ENCODE assay signal across 19 cellular contexts in the genomic region with DNA sequence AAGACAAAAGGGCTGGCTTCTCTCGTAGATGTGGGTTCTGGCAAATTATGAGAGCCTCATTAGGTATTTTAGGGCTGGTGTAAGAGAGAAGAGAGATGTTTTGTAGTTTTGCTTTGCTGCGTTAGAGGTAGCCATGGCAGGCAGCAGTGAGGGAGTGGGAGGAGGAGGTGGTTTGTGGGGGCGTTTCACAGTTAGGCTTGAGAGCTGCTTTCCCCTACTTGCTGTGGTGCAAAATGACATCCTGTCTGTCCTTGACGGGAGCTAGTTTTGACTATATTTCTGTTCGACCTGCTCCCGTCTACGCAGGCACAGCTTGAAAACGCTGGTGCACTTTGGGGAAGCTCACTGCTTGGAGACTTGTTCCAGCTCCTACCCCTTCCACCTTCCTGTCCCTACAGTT.
DNase-seq lines count a peak whose midpoint lies in the region; ATAC-seq and TF ChIP-seq lines count a peak whose summit lies in the region.
"Had no signal": no experiment of that assay in that cellular context is flagged by ENCODE, and none has a peak within 500 bp of the region (broad histone marks: within the 10 kb centered on the region; RNA-seq: fewer than 3 reads in every experiment).

No MANE protein-coding gene starts in this region.

- intact Hi-C loops in activated CD8-positive, alpha-beta T cell treated with anti-CD3 and anti-CD28 coated beads for 36 hours (cut with micrococcal nuclease) = no loop called here

- CTCF ChIA-PET in activated CD8-positive, alpha-beta T cell treated with anti-CD3 and anti-CD28 coated beads for 36 hours (lab: Charles Lee) = interaction anchor here (1.1 kb wide), 1 partner anchor 11 kb away, joined by 3 read pairs; no protein-coding TSS in a partner anchor

- H3K9me3 Mint-ChIP-seq in activated CD8-positive, alpha-beta T cell treated with anti-CD3 and anti-CD28 coated beads for 36 hours = no peaks in the 10 kb centered on the region
- H3K9me3 Mint-ChIP-seq in immature natural killer cell = no peaks in the 10 kb centered on the region
- H3K9me3 Mint-ChIP-seq: type B pancreatic cell had no signal

- H3K27me3 Mint-ChIP-seq in activated CD8-positive, alpha-beta T cell treated with anti-CD3 and anti-CD28 coated beads for 36 hours = no peaks in the 10 kb centered on the region
- peaks cover 0 to 4% (median 0%) of the 10 kb centered on the region in 3 donors for H3K27me3 Mint-ChIP-seq in immature natural killer cell (ENCODE audit: low read depth in 3 of 3)
- H3K27me3 Mint-ChIP-seq: type B pancreatic cell had no signal

- peaks cover 20% of the 10 kb centered on the region for H3K36me3 Mint-ChIP-seq in activated CD8-positive, alpha-beta T cell treated with anti-CD3 and anti-CD28 coated beads for 36 hours (ENCODE audit: low read depth)
- peaks cover 0 to 22% (median 12%) of the 10 kb centered on the region in 3 donors for H3K36me3 Mint-ChIP-seq in immature natural killer cell

- peaks cover 21% of the 10 kb centered on the region for H3K4me1 Mint-ChIP-seq in activated CD8-positive, alpha-beta T cell treated with anti-CD3 and anti-CD28 coated beads for 36 hours (ENCODE audit: low read depth)
- H3K4me1 Mint-ChIP-seq in immature natural killer cell = peaks cover 26 to 34% of the 10 kb centered on the region in 2 donors
- H3K4me1 Mint-ChIP-seq: CD14-positive monocyte had no signal

- no peak overlapping the region for H3K4me3 Mint-ChIP-seq in activated CD8-positive, alpha-beta T cell treated with anti-CD3 and anti-CD28 coated beads for 36 hours
- peak overlapping the region; percentile 54 to 77 (median 68) for H3K4me3 Mint-ChIP-seq in immature natural killer cell
- H3K4me3 Mint-ChIP-seq: CD14-positive monocyte, type B pancreatic cell had no signal

- DNase-seq in activated gamma-delta T cell treated with Interleukin-2 at 50 U/mL for 16 hours (peak; percentile 31), activated gamma-delta T cell (lab: John Stamatoyannopoulos, UW) (no peak), immature natural killer cell (peak; percentile 31 to 34 (median 31)), ureter (ENCODE audit: low spot score) (no peak), retina (no peak), ecto neural progenitor cell (ENCODE audit: low spot score) (no peak), NCI-H1436 treated with DMSO at 0.1 percent for 48 hours (lab: John Stamatoyannopoulos, UW) (no peak)
- peak; percentile 55 for DNase-seq in activated CD8-positive, alpha-beta T cell treated with anti-CD3 and anti-CD28 coated beads for 36 hours
- DNase-seq: activated naive CD4-positive, alpha-beta T cell; anterior cingulate cortex; DMS 273 treated with DMSO at 0.1 percent for 48 hours; NCI-H146; NCI-H2171 treated with DMSO at 0.1 percent for 48 hours; NCI-H526 treated with DMSO at 0.1 percent for 48 hours; stimulated activated CD4-positive, alpha-beta T cell treated with anti-CD3 and anti-CD28 coated beads, Interleukin-2, amount 100 ng/mL, for 48 hours; WERI-Rb-1 had no signal

- ATAC-seq in activated CD8-positive, alpha-beta T cell treated with anti-CD3 and anti-CD28 coated beads for 36 hours = peak; percentile 73
- ATAC-seq: HepG2 had no signal

- POLR2A ChIA-PET in activated CD8-positive, alpha-beta T cell treated with anti-CD3 and anti-CD28 coated beads for 36 hours (lab: Charles Lee) = no interaction called here

- no peak for TF ChIP-seq CTCF in activated CD8-positive, alpha-beta T cell treated with anti-CD3 and anti-CD28 coated beads for 36 hours (IDR thresholded peaks at IDR 0.05)

- peak overlapping the region; percentile 33 for H3K27ac Mint-ChIP-seq in activated CD8-positive, alpha-beta T cell treated with anti-CD3 and anti-CD28 coated beads for 36 hours
- H3K27ac Mint-ChIP-seq in immature natural killer cell = peak overlapping the region; percentile 20 to 88 (median 86)
- H3K27ac Mint-ChIP-seq: type B pancreatic cell had no signal

Comparison
In these comparisons a context has a peak if more than half of its experiments do, and no peak if none do; other contexts are left out.
1. DNase-seq: peak in activated gamma-delta T cell treated with Interleukin-2 at 50 U/mL for 16 hours (single experiment), activated CD8-positive, alpha-beta T cell treated with anti-CD3 and anti-CD28 coated beads for 36 hours (single experiment) and immature natural killer cell (3 of 3); none in activated gamma-delta T cell (single experiment), ureter (single experiment), retina (single experiment), ecto neural progenitor cell (single experiment) and NCI-H1436 treated with DMSO at 0.1 percent for 48 hours (single experiment).